ENCODE assay signal across 14 cellular contexts in the genomic region with DNA sequence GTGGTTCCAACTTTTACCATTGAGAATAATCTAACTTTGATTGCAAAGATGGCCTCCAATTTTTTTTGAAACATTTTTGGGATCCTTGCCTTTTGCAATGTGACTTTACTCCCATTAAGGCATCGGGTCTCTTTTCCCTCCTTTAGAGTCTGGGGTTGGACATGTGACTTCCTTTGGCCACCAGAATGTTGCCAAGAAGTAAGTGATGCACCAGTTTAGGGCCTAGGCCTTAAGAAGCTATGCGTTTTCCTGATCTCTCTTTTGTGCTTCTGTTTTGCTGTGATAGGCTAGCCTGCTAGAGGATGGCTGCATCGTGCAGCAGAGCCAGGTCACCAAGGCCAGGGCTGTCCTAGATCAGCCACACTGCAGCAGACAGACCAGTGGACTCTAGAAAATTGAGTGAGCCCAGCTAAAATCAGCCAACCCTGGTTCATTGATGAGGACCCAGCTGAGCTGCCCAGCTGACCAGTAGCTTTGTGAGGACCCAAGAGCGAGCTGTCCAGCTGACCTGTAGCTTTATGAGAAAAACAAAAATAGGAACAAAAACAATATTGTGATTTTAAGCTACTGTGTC.
A peak's percentile ranks its signal among the peaks of the same experiment; 100 is the strongest.
DNase-seq lines count a peak whose midpoint lies in the region; ATAC-seq, FAIRE-seq and TF ChIP-seq lines count a peak whose summit lies in the region.
"Had no signal": no experiment of that assay in that cellular context is flagged by ENCODE, and none has a peak within 500 bp of the region (broad histone marks: within the 10 kb centered on the region; RNA-seq: fewer than 3 reads in every experiment).

No MANE protein-coding gene starts in this region.

- DNase-seq in HFFc6 (no peak), astrocyte (ENCODE audit: low read depth) (no peak), right atrium auricular region (ENCODE audit: low spot score) (no peak), smooth muscle cell (lab: John Stamatoyannopoulos, UW; ENCODE audit: unreplicated experiment) (no peak), GM10266 (ENCODE audit: extremely low spot score) (no peak), MG63 (no peak)
- DNase-seq in stimulated activated naive CD4-positive, alpha-beta T cell treated with Interleukin-2 at 50 U/mL for 16 hours (lab: John Stamatoyannopoulos, UW) = no peak
- DNase-seq: CD4-positive, alpha-beta T cell; effector memory CD4-positive, alpha-beta T cell; GF-D8; MM.1S; RPMI8226 had no signal

- peaks cover 21% of the 10 kb centered on the region for H3K4me1 ChIP-seq in astrocyte (ENCODE audit: insufficient read depth, low read length)
- peaks cover 0 to 26% of the 10 kb centered on the region in 2 donors for H3K4me1 ChIP-seq in right atrium auricular region
- peaks cover 47% of the 10 kb centered on the region for H3K4me1 ChIP-seq in smooth muscle cell (ENCODE audit: low read depth)
- H3K4me1 ChIP-seq: prostate gland had no signal

- H3K27ac ChIP-seq in astrocyte (ENCODE audit: low read depth, low read length) (peak overlapping the region; percentile 84), right atrium auricular region (peak overlapping the region; percentile 43 to 52), smooth muscle cell (ENCODE audit: low read depth) (peak overlapping the region; percentile 79)
- H3K27ac ChIP-seq: prostate gland had no signal

- TF ChIP-seq CTCF in HFFc6 (IDR thresholded peaks at IDR 0.05) (no peak), astrocyte (IDR thresholded peaks at IDR 0.05; ENCODE audit: insufficient read depth, low read depth, low read length) (no peak), right atrium auricular region (IDR thresholded peaks at IDR 0.05) (no peak), smooth muscle cell (IDR thresholded peaks at IDR 0.05; ENCODE audit: borderline replicate concordance, insufficient read depth, poor library complexity, severe bottlenecking) (no peak), GM10266 (IDR thresholded peaks at IDR 0.05; ENCODE audit: control insufficient read depth, insufficient read depth, low read depth, missing control alignments) (no peak)

- H3K27me3 ChIP-seq in astrocyte (ENCODE audit: insufficient read depth, low read length) (peaks cover 13% of the 10 kb centered on the region), right atrium auricular region (no peaks in the 10 kb centered on the region), smooth muscle cell (ENCODE audit: low read depth) (no peaks in the 10 kb centered on the region), MG63 (no peaks in the 10 kb centered on the region)

- H3K36me3 ChIP-seq in astrocyte (ENCODE audit: insufficient read depth, low read length) (no peaks in the 10 kb centered on the region), right atrium auricular region (no peaks in the 10 kb centered on the region), smooth muscle cell (ENCODE audit: low read depth) (no peaks in the 10 kb centered on the region), MG63 (no peaks in the 10 kb centered on the region)
- H3K36me3 ChIP-seq: prostate gland had no signal

- H3K36me3 Mint-ChIP-seq in HFFc6 (ENCODE audit: low read depth) (no peaks in the 10 kb centered on the region), astrocyte (ENCODE audit: low read depth, unreplicated experiment) (no peaks in the 10 kb centered on the region)

- no peak for FAIRE-seq in astrocyte (lab: Jason Lieb, UNC)

- peaks cover 7% of the 10 kb centered on the region for H3F3A ChIP-seq in smooth muscle cell (ENCODE audit: low read depth)

- H3K9me3 Mint-ChIP-seq in HFFc6 = no peaks in the 10 kb centered on the region
- no peaks in the 10 kb centered on the region for H3K9me3 Mint-ChIP-seq in astrocyte (ENCODE audit: unreplicated experiment)
- H3K9me3 Mint-ChIP-seq: CD4-positive, alpha-beta T cell had no signal

- peak overlapping the region; percentile 66 for H3K4me2 ChIP-seq in astrocyte (ENCODE audit: low read length)
- peak overlapping the region; percentile 41 for H3K4me2 ChIP-seq in smooth muscle cell

- H3K27me3 Mint-ChIP-seq in HFFc6 (ENCODE audit: insufficient read depth) (peaks cover 3% of the 10 kb centered on the region; the same call in 1 of the 2 replicates), astrocyte (ENCODE audit: low read depth, unreplicated experiment) (no peaks in the 10 kb centered on the region)
- H3K27me3 Mint-ChIP-seq: CD4-positive, alpha-beta T cell had no signal

- H2AFZ ChIP-seq in astrocyte (ENCODE audit: low read depth, low read length) (no peak overlapping the region), smooth muscle cell (ENCODE audit: low read depth) (no peak overlapping the region)

- H3K4me3 Mint-ChIP-seq in HFFc6 = peak overlapping the region; percentile 67
- no peak overlapping the region for H3K4me3 Mint-ChIP-seq in astrocyte (ENCODE audit: unreplicated experiment)
- H3K4me3 Mint-ChIP-seq: CD4-positive, alpha-beta T cell had no signal

- H3K27ac Mint-ChIP-seq in HFFc6 = peak overlapping the region; percentile 53
- peak overlapping the region; percentile 70 for H3K27ac Mint-ChIP-seq in astrocyte (ENCODE audit: unreplicated experiment)
- H3K27ac Mint-ChIP-seq: CD4-positive, alpha-beta T cell had no signal

- H4K20me1 ChIP-seq in astrocyte (ENCODE audit: insufficient read depth, low read length) (no peaks in the 10 kb centered on the region), smooth muscle cell (ENCODE audit: low read depth) (no peaks in the 10 kb centered on the region)

- H3K9ac ChIP-seq in astrocyte (ENCODE audit: low read length) (peak overlapping the region; percentile 21), smooth muscle cell (ENCODE audit: low read depth) (no peak overlapping the region)

- H3K4me1 Mint-ChIP-seq in HFFc6 (ENCODE audit: low read depth) (peaks cover 30% of the 10 kb centered on the region), astrocyte (ENCODE audit: low read depth, unreplicated experiment) (peaks cover 58% of the 10 kb centered on the region)

- WGBS in smooth muscle cell (ENCODE audit: low lambda C conversion rate) = 49% methylated on average over 4 of the region's 4 CpGs

- no peak for ATAC-seq in HG03108 (IDR thresholded peaks at IDR 0.05; ENCODE audit: unreplicated experiment)

- no peak overlapping the region for H3K4me3 ChIP-seq in astrocyte (ENCODE audit: insufficient read depth, low read depth, low read length)
- no peak overlapping the region for H3K4me3 ChIP-seq in right atrium auricular region
- H3K4me3 ChIP-seq in smooth muscle cell = no peak overlapping the region
- no peak overlapping the region for H3K4me3 ChIP-seq in MG63
- H3K4me3 ChIP-seq: prostate gland had no signal

- H3K79me2 ChIP-seq in astrocyte (ENCODE audit: insufficient read depth, low read length) (no peaks in the 10 kb centered on the region), smooth muscle cell (ENCODE audit: low read depth) (no peaks in the 10 kb centered on the region)

- H3K9me3 ChIP-seq in astrocyte (ENCODE audit: insufficient read depth, low read depth, low read length) = no peaks in the 10 kb centered on the region
- H3K9me3 ChIP-seq in right atrium auricular region = no peaks in the 10 kb centered on the region
- H3K9me3 ChIP-seq in smooth muscle cell (replicated peaks; ENCODE audit: low read depth) = no peaks in the 10 kb centered on the region
- H3K9me3 ChIP-seq in MG63 = no peaks in the 10 kb centered on the region
- H3K9me3 ChIP-seq: prostate gland had no signal
